13 cellular contexts compared by ENCODE assay signal in genomic region chr9:78932849-78933627, GRCh38.
DNase-seq lines count a peak whose midpoint lies in the region; TF ChIP-seq lines count a peak whose summit lies in the region.
"Had no signal": no experiment of that assay in that cellular context is flagged by ENCODE, and none has a peak within 500 bp of the region (broad histone marks: within the 10 kb centered on the region; RNA-seq: fewer than 3 reads in every experiment).

No MANE protein-coding gene starts in this region.

- no peaks in the 10 kb centered on the region for H3K27me3 ChIP-seq in AG04450 (ENCODE audit: control insufficient read depth, insufficient read depth, low read length)
- no peaks in the 10 kb centered on the region for H3K27me3 ChIP-seq in ovary
- H3K27me3 ChIP-seq: BLaER1 treated with 17β-estradiol and CSF1 and Interleukin-3, amounts not matched to agents 10 nM and 100 nM had no signal

- no peaks in the 10 kb centered on the region for H3K36me3 ChIP-seq in ovary
- H3K36me3 ChIP-seq: BLaER1 treated with 17β-estradiol and CSF1 and Interleukin-3, amounts not matched to agents 10 nM and 100 nM had no signal

- TF ChIP-seq POLR2A in ovary (IDR thresholded peaks at IDR 0.05), result no peak

- POLR2A ChIA-PET in AG04450 (lab: Yijun Ruan, JAX), result no interaction called here

- CTCF ChIA-PET in AG04450 (lab: Charles Lee), result no interaction called here

- H3K4me3 ChIP-seq in AG04450 (ENCODE audit: low read depth, low read length) (no peak overlapping the region), ovary (no peak overlapping the region)
- H3K4me3 ChIP-seq: BLaER1 treated with 17β-estradiol and CSF1 and Interleukin-3, amounts not matched to agents 10 nM and 100 nM had no signal

- intact Hi-C loops in ovary (cut with DNase I), result no loop called here

- 81 to 86% (median 83%) methylated on average over 4 of the region's 4 CpGs for WGBS in ovary, 3 donors

- H3K9me3 ChIP-seq in AG04450 (ENCODE audit: control insufficient read depth, insufficient read depth, low read length) (no peaks in the 10 kb centered on the region), ovary (no peaks in the 10 kb centered on the region)

- no peaks in the 10 kb centered on the region for H3K4me1 ChIP-seq in ovary (ENCODE audit: insufficient read depth)
- H3K4me1 ChIP-seq: BLaER1 treated with 17β-estradiol and CSF1 and Interleukin-3, amounts not matched to agents 10 nM and 100 nM had no signal

- no peak overlapping the region for H3K27ac ChIP-seq in AG04450 (ENCODE audit: low read depth, low read length)
- H3K27ac ChIP-seq in ovary, result no peak overlapping the region
- H3K27ac ChIP-seq: BLaER1 treated with 17β-estradiol and CSF1 and Interleukin-3, amounts not matched to agents 10 nM and 100 nM had no signal

- TF ChIP-seq CTCF in AG04450 (IDR thresholded peaks at IDR 0.05; ENCODE audit: low read depth, low read length) (no peak), ovary (IDR thresholded peaks at IDR 0.05) (no peak)

- DNase-seq in AG04450 (ENCODE audit: low read depth, low spot score) (peak; percentile 15), HPDE6-E6E7 (ENCODE audit: extremely low spot score) (peak; percentile 23), astrocyte of the hippocampus (ENCODE audit: low read depth, low spot score) (peak; percentile 57), glomerular visceral epithelial cell (ENCODE audit: extremely low spot score) (peak; percentile 67), NCI-H2029 treated with DMSO at 0.1 percent for 48 hours (lab: John Stamatoyannopoulos, UW) (no peak), NCI-H1092 treated with DMSO at 0.1 percent for 48 hours (lab: John Stamatoyannopoulos, UW) (no peak), ovary (no peak), RPMI8226 (no peak)
- DNase-seq: activated naive CD8-positive, alpha-beta T cell treated with anti-CD3 and anti-CD28 coated beads, Interleukin-2, amount 10 ng/mL, durations not matched to agents 7 days and 5 days; Karpas-422; posterior cingulate gyrus; Right ventricle myocardium superior had no signal

- no peak for TF ChIP-seq EP300 in ovary (IDR thresholded peaks at IDR 0.05)

Comparison
In these comparisons a context has a peak if more than half of its experiments do, and no peak if none do; other contexts are left out.
1. DNase-seq: peak in AG04450 (single experiment), HPDE6-E6E7 (single experiment), astrocyte of the hippocampus (single experiment) and glomerular visceral epithelial cell (single experiment); none in NCI-H2029 treated with DMSO at 0.1 percent for 48 hours (single experiment), NCI-H1092 treated with DMSO at 0.1 percent for 48 hours (single experiment), ovary (0 of 5) and RPMI8226 (single experiment).